Comparison of ENCODE assay signal across 8 cellular contexts in the genomic region with DNA sequence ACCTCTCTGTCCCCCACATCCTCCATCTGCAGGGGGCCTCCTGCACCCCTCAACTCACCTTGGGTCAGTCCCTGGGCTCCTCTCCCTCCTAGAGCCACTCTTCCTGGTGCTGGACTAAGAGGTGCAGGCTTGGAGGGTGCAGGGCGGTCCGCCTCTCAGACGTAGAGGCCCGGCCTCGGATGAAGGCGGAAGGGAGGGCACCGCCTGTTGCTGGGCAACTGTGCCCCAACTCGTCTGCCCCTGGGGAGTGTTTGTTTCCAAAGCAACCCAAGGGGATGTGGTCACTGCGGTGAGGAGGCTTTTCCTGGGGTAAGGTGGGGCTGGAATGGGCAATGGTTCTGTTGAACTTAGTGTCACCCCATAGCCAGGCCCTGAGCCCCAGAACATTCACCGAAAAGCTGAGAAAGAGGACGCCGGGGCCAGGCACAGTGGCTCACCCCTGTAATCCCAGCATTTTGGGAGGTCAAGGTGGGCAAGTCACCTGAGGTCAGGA. TPM values are rescaled to one million over a fixed set of nuclear protein-coding genes. Genes with fewer than 3 reads are reported as not detected.
DNase-seq lines count a peak whose midpoint lies in the region; ATAC-seq, FAIRE-seq and TF ChIP-seq lines count a peak whose summit lies in the region.

A gene with protein sequence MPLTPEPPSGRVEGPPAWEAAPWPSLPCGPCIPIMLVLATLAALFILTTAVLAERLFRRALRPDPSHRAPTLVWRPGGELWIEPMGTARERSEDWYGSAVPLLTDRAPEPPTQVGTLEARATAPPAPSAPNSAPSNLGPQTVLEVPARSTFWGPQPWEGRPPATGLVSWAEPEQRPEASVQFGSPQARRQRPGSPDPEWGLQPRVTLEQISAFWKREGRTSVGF (minus strand): TSS at position 138 of the 493 bp plus-strand sequence. CDS start 1,039 bp downstream, outside the sequence.

- intact Hi-C loops in kidney (cut with DNase I) = no loop called here

- no peak for FAIRE-seq in kidney (lab: Jason Lieb, UNC)

- peak; percentile 84 for ATAC-seq in GM21786 (IDR thresholded peaks at IDR 0.05; ENCODE audit: unreplicated experiment)

- no peak within 1 kb of the TSS for H3K27ac ChIP-seq in kidney (ENCODE audit: low read depth in 2 of 2, low read length in 2 of 2)

- TF ChIP-seq CTCF in kidney (IDR thresholded peaks at IDR 0.05; ENCODE audit: borderline replicate concordance, extremely low read depth, insufficient read depth) = no peak

- peaks cover 8% of the 10 kb centered on the region for H3K36me3 ChIP-seq in NT2/D1 (ENCODE audit: insufficient read depth, insufficient read length, low read length)
- no peaks in the 10 kb centered on the region for H3K36me3 ChIP-seq in kidney (ENCODE audit: control insufficient read depth in 1 of 2, insufficient read depth in 2 of 2, low read length in 2 of 2)

- DNase-seq in Daoy (ENCODE audit: low read depth) = peak; percentile 79
- DNase-seq in NT2/D1 (ENCODE audit: low read depth, low spot score) = no peak
- DNase-seq in activated T-cell treated with anti-CD3 and anti-CD28 coated beads, Interleukin-2, amount 50 U/mL, for 1 hour = peak; percentile 89
- peak; percentile 91 for DNase-seq in kidney
- DNase-seq in stimulated activated CD8-positive, alpha-beta memory T cell treated with anti-CD3 and anti-CD28 coated beads, Interleukin-2, amount 100 ng/mL, for 48 hours (ENCODE audit: low read depth in 2 of 2) = peak; percentile 76 to 85
- DNase-seq in superior temporal gyrus (ENCODE audit: extremely low spot score) = no peak
- no peak for DNase-seq in DMS114 treated with DMSO at 0.1 percent for 48 hours (lab: John Stamatoyannopoulos, UW; ENCODE audit: unreplicated experiment)

- H3K9me3 ChIP-seq in NT2/D1 (ENCODE audit: insufficient read depth, low read length) (peaks cover 27% of the 10 kb centered on the region; the same call in 1 of the 2 replicates), kidney (ENCODE audit: control insufficient read depth in 1 of 2, low read length in 2 of 2) (no peaks in the 10 kb centered on the region)

- H3K4me1 ChIP-seq in NT2/D1 (ENCODE audit: insufficient read depth, insufficient read length) = peaks cover 10% of the 10 kb centered on the region
- no peaks in the 10 kb centered on the region for H3K4me1 ChIP-seq in kidney (ENCODE audit: control insufficient read depth in 1 of 2, insufficient read depth in 1 of 2, low read depth in 1 of 2, low read length in 2 of 2)

- H3K9ac ChIP-seq in NT2/D1 (ENCODE audit: insufficient read length, low read depth) = peak within 1 kb of the TSS; percentile 32
- H3K9ac ChIP-seq in kidney (ENCODE audit: low read length in 2 of 2) = no peak within 1 kb of the TSS

- H3K4me3 ChIP-seq in NT2/D1 (ENCODE audit: insufficient read length, low read depth) (no peak within 1 kb of the TSS), kidney (ENCODE audit: low read length in 2 of 2) (no peak within 1 kb of the TSS)

- H3K27me3 ChIP-seq in NT2/D1 (ENCODE audit: insufficient read depth, insufficient read length) = no peaks in the 10 kb centered on the region

RNA-seq across cellular contexts. Expression of the gene that starts here (rescaled TPM):
- 0.11 TPM in 1 of 2 replicates, not detected in the other for total RNA-seq in Daoy (2014; rRNA removed; shearing (Covaris generic))
- total RNA-seq in kidney = 4.9 TPM
- 0.39 TPM for polyA plus RNA-seq in kidney (ENCODE audit: insufficient read depth, low read depth, low replicate concordance)

Comparison
In these comparisons a context has a peak if more than half of its experiments do, and no peak if none do; other contexts are left out.
1. Peak in DNase-seq in Daoy; RNA of the gene not detected or under 1 TPM.
2. DNase-seq: peak in activated T-cell treated with anti-CD3 and anti-CD28 coated beads, Interleukin-2, amount 50 U/mL, for 1 hour (single experiment), kidney (single experiment) and stimulated activated CD8-positive, alpha-beta memory T cell treated with anti-CD3 and anti-CD28 coated beads, Interleukin-2, amount 100 ng/mL, for 48 hours (2 of 2); none in NT2/D1 (single experiment), superior temporal gyrus (single experiment) and DMS114 treated with DMSO at 0.1 percent for 48 hours (single experiment).